8 cellular contexts compared by ENCODE assay signal in genomic region chr17:6640536-6641373, GRCh38. TPM values are rescaled to one million over a fixed set of nuclear protein-coding genes. Genes with fewer than 3 reads are reported as not detected.
DNase-seq lines count a peak whose midpoint lies in the region; ATAC-seq and TF ChIP-seq lines count a peak whose summit lies in the region.

KIAA0753 (minus strand) TSS chr17:6640711; CDS start chr17:6635103, 5,608 bp downstream.
TXNDC17 (plus strand) TSS chr17:6641060; CDS start chr17:6641083, 23 bp downstream.

- TF ChIP-seq CTCF in lower leg skin (IDR thresholded peaks at IDR 0.05) = no peak

- WGBS in lower leg skin, 2 donors = 0 to 1% methylated on average over 45 to 49 of the region's 57 CpGs

- no peak for TF ChIP-seq POLR2A in lower leg skin (IDR thresholded peaks at IDR 0.05)

- intact Hi-C loops in lower leg skin (cut with DNase I; ENCODE audit: low total_unique reads) = no loop called here

- peak; percentile 82 for ATAC-seq in GM19351 (IDR thresholded peaks at IDR 0.05; ENCODE audit: unreplicated experiment)
- ATAC-seq in HG03521 (IDR thresholded peaks at IDR 0.05; ENCODE audit: unreplicated experiment) = peak; percentile 83

- DNase-seq in C1 segment of cervical spinal cord (lab: John Stamatoyannopoulos, UW) (peak; percentile 32 to 97 (median 83)), NCI-H82 (lab: John Stamatoyannopoulos, UW) (peak; percentile 96), dermis microvascular lymphatic vessel endothelial cell (ENCODE audit: low read depth in 2 of 2) (peak; percentile 83 to 91), lower leg skin (ENCODE audit: low spot score in 2 of 2) (peak; percentile 85 to 98)
- peak; percentile 78 to 80 for DNase-seq in activated CD4-positive, alpha-beta T cell treated with anti-CD3 and anti-CD28 coated beads, Interleukin-2, amount 50 U/mL, for 4 hours
- DNase-seq in stimulated activated CD4-positive, alpha-beta T cell treated with anti-CD3 and anti-CD28 coated beads, Interleukin-4, amount 100 ng/mL, for 4 hours = peak; percentile 87 to 90

- H3K4me3 ChIP-seq in lower leg skin (ENCODE audit: low read depth, poor library complexity, severe bottlenecking) = peak within 1 kb of the TSS; percentile 81

RNA-seq across cellular contexts. Expression of gene KIAA0753, which starts in this region (rescaled TPM):
- total RNA-seq in dermis microvascular lymphatic vessel endothelial cell (7.2 and 8.2 TPM in 2 replicates), lower leg skin (10 to 100 TPM in 3 of 4 donors, 1 to 10 TPM in 1; 8.1 to 19.6 (median 13.8) TPM)

RNA-seq across cellular contexts. Expression of gene TXNDC17, which starts in this region (rescaled TPM):
- total RNA-seq in dermis microvascular lymphatic vessel endothelial cell (74.2 and 85.4 TPM in 2 replicates), lower leg skin (100 to 1,000 TPM in 2 of 4 donors, 10 to 100 TPM in 2; 56.9 to 149 (median 98.0) TPM)

Comparison
In these comparisons a context has a peak if more than half of its experiments do, and no peak if none do; other contexts are left out.
1. Peak in every context shown above with its lines: DNase-seq, ATAC-seq and H3K4me3 ChIP-seq.